34 cellular contexts compared by ENCODE assay signal in genomic region chr22:28244760-28245159, GRCh38.
A peak's percentile ranks its signal among the peaks of the same experiment; 100 is the strongest.
DNase-seq lines count a peak whose midpoint lies in the region; ATAC-seq, FAIRE-seq and TF ChIP-seq lines count a peak whose summit lies in the region.
"Had no signal": no experiment of that assay in that cellular context is flagged by ENCODE, and none has a peak within 500 bp of the region (broad histone marks: within the 10 kb centered on the region; RNA-seq: fewer than 3 reads in every experiment).

No MANE protein-coding gene starts in this region.

- H3K79me2 ChIP-seq in K562 (ENCODE audit: control insufficient read depth, insufficient read depth, low read length) = no peaks in the 10 kb centered on the region
- no peaks in the 10 kb centered on the region for H3K79me2 ChIP-seq in HepG2 (ENCODE audit: insufficient read depth, low read length)

- H3K9me1 ChIP-seq in K562 (ENCODE audit: control insufficient read depth, insufficient read depth, low read length) = no peaks in the 10 kb centered on the region

- no peaks in the 10 kb centered on the region for H3K9me3 ChIP-seq in K562 (replicated peaks; ENCODE audit: control insufficient read depth, insufficient read depth, low read depth, low read length)
- H3K9me3 ChIP-seq in right cardiac atrium (ENCODE audit: control insufficient read depth, low read length) = no peaks in the 10 kb centered on the region
- H3K9me3 ChIP-seq in stomach = no peaks in the 10 kb centered on the region
- H3K9me3 ChIP-seq in HepG2 (ENCODE audit: low read length) = no peaks in the 10 kb centered on the region
- H3K9me3 ChIP-seq: Caco-2, esophagus muscularis mucosa, neutrophil, upper lobe of left lung had no signal

- no peaks in the 10 kb centered on the region for H4K20me1 ChIP-seq in K562 (replicated peaks; ENCODE audit: control insufficient read depth, insufficient read depth, low read length)
- no peaks in the 10 kb centered on the region for H4K20me1 ChIP-seq in HepG2 (ENCODE audit: insufficient read depth, low read length)

- ATAC-seq in K562 (no peak), right cardiac atrium (peak; percentile 25 to 61), HepG2 (no peak), HG02678 (IDR thresholded peaks at IDR 0.05; ENCODE audit: unreplicated experiment) (no peak)
- ATAC-seq: Panc1, sciatic nerve, WTC11 had no signal

- no peaks in the 10 kb centered on the region for H3K27me3 ChIP-seq in K562 (ENCODE audit: control insufficient read depth in 2 of 2, insufficient read depth in 2 of 2, low read length in 2 of 2)
- H3K27me3 ChIP-seq in right cardiac atrium (ENCODE audit: control insufficient read depth, insufficient read depth) = no peaks in the 10 kb centered on the region
- H3K27me3 ChIP-seq in stomach = no peaks in the 10 kb centered on the region
- H3K27me3 ChIP-seq in HepG2 (ENCODE audit: control insufficient read depth in 1 of 2, insufficient read depth in 2 of 2, low read length in 2 of 2) = no peaks in the 10 kb centered on the region
- H3K27me3 ChIP-seq: esophagus muscularis mucosa, neutrophil, upper lobe of left lung had no signal

- TF ChIP-seq POLR2A in K562 (conservative IDR thresholded peaks at IDR 0.05) (no peak), stomach (IDR thresholded peaks at IDR 0.05) (no peak), HepG2 (IDR thresholded peaks at IDR 0.05; ENCODE audit: insufficient read depth in 1 of 2, low read depth in 2 of 2, low read length in 2 of 2) (no peak)

- TF ChIP-seq EP300 in K562 (IDR thresholded peaks at IDR 0.05; ENCODE audit: low read length) = no peak
- TF ChIP-seq EP300 in stomach (IDR thresholded peaks at IDR 0.05) = no peak
- TF ChIP-seq EP300 in HepG2 (IDR thresholded peaks at IDR 0.05; ENCODE audit: low read depth in 2 of 2, low read length in 2 of 2) = no peak
- TF ChIP-seq EP300 in HepG2 (CRISPR knock-in tag; IDR thresholded peaks at IDR 0.05; ENCODE audit: borderline replicate concordance) = no peak

- TF ChIP-seq RAD21 in K562 (CRISPR knock-in tag; conservative IDR thresholded peaks at IDR 0.05 in 1 of 2, IDR thresholded peaks at IDR 0.05 in 1 of 2) (no peak), HepG2 (CRISPR knock-in tag; IDR thresholded peaks at IDR 0.05) (no peak)

- POLR2A ChIA-PET in K562 (lab: Yijun Ruan, JAX) = interaction anchor here (1.1 to 1.5 kb wide), 2 partner anchors 25 to 200 kb away, joined by 3 read pairs; no protein-coding TSS in a partner anchor
- POLR2A ChIA-PET in HepG2 (lab: Yijun Ruan, JAX) = no interaction called here

- intact Hi-C loops in K562 (cut with micrococcal nuclease) (loop anchor here (10.0 kb wide), 1 partner anchor 350 kb away; no protein-coding TSS in a partner anchor), right cardiac atrium (cut with DNase I) (no loop called here), stomach (cut with DNase I; ENCODE audit: low total_unique reads) (no loop called here), HepG2 (cut with micrococcal nuclease; ENCODE audit: unreplicated experiment) (no loop called here)

- CTCF ChIA-PET in K562 (lab: Yijun Ruan, JAX; ENCODE audit: low intra/inter-chr PET ratio) = no interaction called here
- CTCF ChIA-PET in HepG2 (lab: Yijun Ruan, JAX; ENCODE audit: low intra/inter-chr PET ratio, low total read pairs) = no interaction called here

- no peak overlapping the region for H3K4me3 ChIP-seq in K562
- H3K4me3 ChIP-seq in right cardiac atrium (ENCODE audit: low read length) = peak overlapping the region; percentile 6
- no peak overlapping the region for H3K4me3 ChIP-seq in stomach
- H3K4me3 ChIP-seq in HepG2 (replicated peaks in 1 of 3; ENCODE audit: insufficient read depth in 1 of 3, low read depth in 2 of 3, low read length in 3 of 3) = no peak overlapping the region
- H3K4me3 ChIP-seq: esophagus muscularis mucosa, upper lobe of left lung had no signal

- H3K4me2 ChIP-seq in K562 (ENCODE audit: insufficient read depth, low read length) = peak overlapping the region; percentile 68
- no peak overlapping the region for H3K4me2 ChIP-seq in HepG2 (ENCODE audit: low read depth, low read length)

- BruUV-seq in K562 (replicated peaks; lab: Mats Ljungman, UMichigan) (no TSS peak), HepG2 (replicated peaks; lab: Mats Ljungman, UMichigan) (no TSS peak)

- whole genome bisulfite sequencing in K562 (ENCODE audit: insufficient coverage, low coverage, missing lambda C conversion rate) = 0% methylated on average over 1 of the region's 1 CpG
- WGBS in right cardiac atrium = 46% methylated on average over 1 of the region's 1 CpG
- WGBS in stomach, 5 donors = 27 to 59% (median 48%) methylated on average over 1 of the region's 1 CpG
- 100% methylated on average over 1 of the region's 1 CpG for WGBS in HepG2 (ENCODE audit: low lambda C conversion rate)

- DNase-seq in OCI-M1 (lab: John Stamatoyannopoulos, UW) (peak; percentile 54), K562 (ENCODE audit: extremely low read depth in 1 of 4, low spot score in 3 of 4) (peak in 1 of 4 experiments; percentile 28), right cardiac atrium (no peak), stomach (no peak), UCSD-AML1 (lab: John Stamatoyannopoulos, UW; ENCODE audit: unreplicated experiment) (no peak), HepG2 (ENCODE audit: low spot score) (no peak)
- DNase-seq: activated CD4-positive, alpha-beta T cell treated with anti-CD3 and anti-CD28 coated beads, Interleukin-2, amount 50 U/mL, for 1 hour; activated gamma-delta T cell; activated naive CD8-positive, alpha-beta T cell treated with anti-CD3 and anti-CD28 coated beads for 36 hours; activated T-cell treated with anti-CD3 and anti-CD28 coated beads, Interleukin-2, amount 50 U/mL, for 1 hour; aorta; C1 segment of cervical spinal cord; Caco-2; central memory CD4-positive, alpha-beta T cell; DMS79; foreskin fibroblast; NCI-H1436 treated with DMSO at 0.1 percent for 48 hours; NCI-H2081 treated with DMSO at 0.1 percent for 48 hours; NCI-H226; NCI-H526 treated with DMSO at 0.1 percent for 48 hours; posterior cingulate gyrus; SIG-M5; stimulated activated CD4-positive, alpha-beta T cell treated with anti-CD3 and anti-CD28 coated beads, Interleukin-15, amount 100 ng/mL, for 24 hours; stimulated activated CD4-positive, alpha-beta T cell treated with anti-CD3 and anti-CD28 coated beads, Interleukin-4, amount 100 ng/mL, for 4 hours; upper lobe of left lung had no signal

- H3K27ac ChIP-seq in K562 (ENCODE audit: extremely low read depth, low read depth, low read length) = no peak overlapping the region
- H3K27ac ChIP-seq in right cardiac atrium (ENCODE audit: low read length) = no peak overlapping the region
- peak overlapping the region in 4 of 5 donors; percentile 3 to 56 (median 35) for H3K27ac ChIP-seq in stomach
- H3K27ac ChIP-seq in HepG2 (ENCODE audit: extremely low read length, insufficient read depth, low read length) = no peak overlapping the region
- H3K27ac ChIP-seq: esophagus muscularis mucosa, HL-60, neutrophil, upper lobe of left lung had no signal

- FAIRE-seq in K562 (lab: Jason Lieb, UNC) = peak; percentile 64
- FAIRE-seq in HepG2 (lab: Jason Lieb, UNC) = no peak
- FAIRE-seq: G401.6, H54 had no signal

- in situ Hi-C loops in K562 (cut with MboI) (no loop called here), HepG2 (cut with HindIII; ENCODE audit: extremely low pct_ligation_motif_present, low pct_unique_long_range_greater_than_20kb) (no loop called here)

- no peak overlapping the region for H3K9ac ChIP-seq in K562 (ENCODE audit: insufficient read depth in 1 of 2, low read depth in 2 of 2, low read length in 2 of 2)
- no peak overlapping the region for H3K9ac ChIP-seq in HepG2 (ENCODE audit: insufficient read depth, low read depth, low read length)

- TF ChIP-seq CTCF in K562 (IDR thresholded peaks at IDR 0.05 in 2 of 3, conservative IDR thresholded peaks at IDR 0.05 in 1 of 3; ENCODE audit: insufficient read depth in 2 of 3, low read depth in 1 of 3, low read length in 3 of 3) = no peak
- TF ChIP-seq CTCF in stomach (IDR thresholded peaks at IDR 0.05) = no peak
- no peak for TF ChIP-seq CTCF in HepG2 (CRISPR knock-in tag; IDR thresholded peaks at IDR 0.05)

- H3K4me1 ChIP-seq in K562 (replicated peaks in 1 of 2; ENCODE audit: control insufficient read depth in 2 of 2, insufficient read depth in 2 of 2, low read length in 2 of 2) (peaks cover 15 to 49% of the 10 kb centered on the region in 2 experiments), right cardiac atrium (ENCODE audit: control insufficient read depth, insufficient read depth, low read length) (peaks cover 4% of the 10 kb centered on the region), stomach (peaks cover 12 to 48% (median 32%) of the 10 kb centered on the region in 4 donors), HepG2 (ENCODE audit: insufficient read depth, low read length) (peaks cover 23% of the 10 kb centered on the region)

- H2AFZ ChIP-seq in K562 (ENCODE audit: low read depth, low read length) (peak overlapping the region; percentile 58), HepG2 (ENCODE audit: low read length) (no peak overlapping the region)

- H3K36me3 ChIP-seq in K562 (ENCODE audit: control insufficient read depth, insufficient read depth, low read length) (no peaks in the 10 kb centered on the region), stomach (no peaks in the 10 kb centered on the region), HepG2 (replicated peaks in 1 of 2; ENCODE audit: control insufficient read depth in 1 of 2, insufficient read depth in 2 of 2, low read length in 2 of 2) (no peaks in the 10 kb centered on the region)
- H3K36me3 ChIP-seq: esophagus muscularis mucosa, neutrophil, upper lobe of left lung had no signal

TF ChIP-seq in K562, 482 proteins besides CTCF, POLR2A, EP300 and RAD21 (continues in another document):
- no peak for TF ChIP-seq SREBF1 (IDR thresholded peaks at IDR 0.05; ENCODE audit: borderline replicate concordance, low read depth, low read length)
- TF ChIP-seq IRF1 (CRISPR knock-in tag; IDR thresholded peaks at IDR 0.05; ENCODE audit: borderline replicate concordance) = no peak
- TF ChIP-seq POLR2AphosphoS2 (IDR thresholded peaks at IDR 0.05; ENCODE audit: low read length) = no peak

TF ChIP-seq in HepG2, 621 proteins besides CTCF, POLR2A, EP300 and RAD21 (continues in another document):
- TF ChIP-seq CREM (IDR thresholded peaks at IDR 0.05) = no peak
- no peak for TF ChIP-seq CREM (CRISPR knock-in tag; IDR thresholded peaks at IDR 0.05)
- no peak for TF ChIP-seq RFXANK (CRISPR knock-in tag; IDR thresholded peaks at IDR 0.05)
- no peak for TF ChIP-seq ZSCAN21 (CRISPR knock-in tag; IDR thresholded peaks at IDR 0.05; ENCODE audit: borderline replicate concordance)
- TF ChIP-seq ZBTB3 (CRISPR knock-in tag; IDR thresholded peaks at IDR 0.05; ENCODE audit: borderline replicate concordance, low read depth) = no peak
- no peak for TF ChIP-seq ZNF644 (CRISPR knock-in tag; IDR thresholded peaks at IDR 0.05; ENCODE audit: low read depth)
- no peak for TF ChIP-seq ZSCAN12 (CRISPR knock-in tag; IDR thresholded peaks at IDR 0.05)
- TF ChIP-seq ZNF556 (CRISPR knock-in tag; IDR thresholded peaks at IDR 0.05; ENCODE audit: borderline replicate concordance) = no peak

Comparison
In these comparisons a context has a peak if more than half of its experiments do, and no peak if none do; other contexts are left out.
1. ATAC-seq: peak in right cardiac atrium (2 of 2); none in K562 (single experiment), HepG2 (single experiment) and HG02678 (single experiment).
2. H3K27ac ChIP-seq: peak in stomach (4 of 5); none in K562 (single experiment), right cardiac atrium (single experiment) and HepG2 (single experiment).